Comparison of ENCODE assay signal across 18 cellular contexts in genomic region chr14:61455351-61455750, GRCh38.
A peak's percentile ranks its signal among the peaks of the same experiment; 100 is the strongest.
DNase-seq lines count a peak whose midpoint lies in the region; ATAC-seq and TF ChIP-seq lines count a peak whose summit lies in the region.
"Had no signal": no experiment of that assay in that cellular context is flagged by ENCODE, and none has a peak within 500 bp of the region (broad histone marks: within the 10 kb centered on the region; RNA-seq: fewer than 3 reads in every experiment).

No MANE protein-coding gene starts in this region.

- peaks cover 52% of the 10 kb centered on the region for H3K36me3 ChIP-seq in CD8-positive, alpha-beta memory T cell (ENCODE audit: insufficient read depth, low read length)
- H3K36me3 ChIP-seq in colonic mucosa (no peaks in the 10 kb centered on the region), tibial artery (peaks cover 4 to 23% (median 8%) of the 10 kb centered on the region in 3 donors)
- H3K36me3 ChIP-seq: BE2C, breast epithelium, right atrium auricular region had no signal

- CTCF ChIA-PET in CD8-positive, alpha-beta memory T cell (lab: Charles Lee) = interaction anchor here (1.0 to 1.7 kb wide), 8 partner anchors 9 to 383 kb away, joined by 3 to 10 read pairs (median 4); no protein-coding TSS in a partner anchor

- H3K27ac Mint-ChIP-seq in activated CD4-positive, alpha-beta T cell treated with anti-CD3 and anti-CD28 coated beads, Interleukin-2, amount 10 ng/mL, durations not matched to agents 24 days and 14 days = peak overlapping the region; percentile 70
- H3K27ac Mint-ChIP-seq in CD8-positive, alpha-beta memory T cell = peak overlapping the region in 7 of 8 donors; percentile 69 to 92 (median 86)
- H3K27ac Mint-ChIP-seq in activated naive CD4-positive, alpha-beta T cell treated with anti-CD3 and anti-CD28 coated beads, Interleukin-2, amount 50 U/mL, for 72 hours = peak overlapping the region; percentile 78 to 97
- H3K27ac Mint-ChIP-seq in naive thymus-derived CD8-positive, alpha-beta T cell = peak overlapping the region; percentile 39 to 97 (median 93)
- H3K27ac Mint-ChIP-seq: naive B cell had no signal

- H3K4me3 Mint-ChIP-seq in activated CD4-positive, alpha-beta T cell treated with anti-CD3 and anti-CD28 coated beads, Interleukin-2, amount 10 ng/mL, durations not matched to agents 24 days and 14 days = peak overlapping the region; percentile 52
- peak overlapping the region in 5 of 7 donors; percentile 34 to 82 (median 52) for H3K4me3 Mint-ChIP-seq in CD8-positive, alpha-beta memory T cell
- peak overlapping the region in 9 of 10 donors; percentile 46 to 85 (median 59) for H3K4me3 Mint-ChIP-seq in naive thymus-derived CD8-positive, alpha-beta T cell
- H3K4me3 Mint-ChIP-seq: naive B cell had no signal

- intact Hi-C loops in activated CD4-positive, alpha-beta T cell treated with anti-CD3 and anti-CD28 coated beads, Interleukin-2, amount 10 ng/mL, durations not matched to agents 24 days and 14 days (cut with micrococcal nuclease) = loop anchor here (10.0 kb wide), 1 partner anchor 131 kb away; the partner anchor contains the start of gene PRKCH
- intact Hi-C loops in colonic mucosa (cut with DNase I) = loop anchor here (5.0 kb wide), 1 partner anchor 158 kb away; no protein-coding TSS in a partner anchor
- intact Hi-C loops in tibial artery (cut with DNase I; ENCODE audit: low total_unique reads) = no loop called here

- no peak for DNase-seq in activated CD4-positive, alpha-beta T cell treated with anti-CD3 and anti-CD28 coated beads, Interleukin-2, amount 10 ng/mL, durations not matched to agents 24 days and 14 days
- DNase-seq in activated CD4-positive, alpha-beta T cell treated with anti-CD3 and anti-CD28 coated beads, Interleukin-2, amount 50 U/mL, for 4 hours = no peak
- DNase-seq in CD8-positive, alpha-beta memory T cell = no peak
- DNase-seq in activated naive CD4-positive, alpha-beta T cell treated with anti-CD3 and anti-CD28 coated beads, Interleukin-2, amount 50 U/mL, for 72 hours (ENCODE audit: low spot score in 2 of 2) = no peak
- peak in 1 of 10 donors; percentile 52 for DNase-seq in naive thymus-derived CD8-positive, alpha-beta T cell
- DNase-seq in colonic mucosa (no peak), tibial artery (no peak), ACHN (no peak)
- DNase-seq: activated CD4-positive, alpha-beta T cell treated with anti-CD3 and anti-CD28 coated beads for 1 hour; BE2C; Calu3; EL; GM23248; mesendoderm; naive B cell had no signal

- no peaks in the 10 kb centered on the region for H3K9me3 ChIP-seq in CD8-positive, alpha-beta memory T cell (ENCODE audit: low read length)
- H3K9me3 ChIP-seq in colonic mucosa = no peaks in the 10 kb centered on the region
- no peaks in the 10 kb centered on the region for H3K9me3 ChIP-seq in tibial artery
- H3K9me3 ChIP-seq: A549, BE2C, breast epithelium, right atrium auricular region had no signal

- H3K27ac ChIP-seq in CD8-positive, alpha-beta memory T cell (ENCODE audit: low read depth, low read length) = no peak overlapping the region
- H3K27ac ChIP-seq in colonic mucosa (no peak overlapping the region), tibial artery (no peak overlapping the region)
- H3K27ac ChIP-seq: A549, breast epithelium, GM23248, right atrium auricular region had no signal

- H3K9me3 Mint-ChIP-seq in activated CD4-positive, alpha-beta T cell treated with anti-CD3 and anti-CD28 coated beads, Interleukin-2, amount 10 ng/mL, durations not matched to agents 24 days and 14 days = no peaks in the 10 kb centered on the region
- H3K9me3 Mint-ChIP-seq in CD8-positive, alpha-beta memory T cell = no peaks in the 10 kb centered on the region
- H3K9me3 Mint-ChIP-seq in activated naive CD4-positive, alpha-beta T cell treated with anti-CD3 and anti-CD28 coated beads, Interleukin-2, amount 50 U/mL, for 72 hours = peaks cover 0 to 3% of the 10 kb centered on the region in 2 donors
- H3K9me3 Mint-ChIP-seq in naive thymus-derived CD8-positive, alpha-beta T cell = peaks cover 0 to 7% (median 0%) of the 10 kb centered on the region in 9 donors

- H3K4me3 ChIP-seq in CD8-positive, alpha-beta memory T cell (ENCODE audit: low read length) = no peak overlapping the region
- H3K4me3 ChIP-seq in colonic mucosa (no peak overlapping the region), tibial artery (no peak overlapping the region)
- H3K4me3 ChIP-seq: A549, breast epithelium, GM23248, right atrium auricular region had no signal

- peaks cover 83% of the 10 kb centered on the region for H3K36me3 Mint-ChIP-seq in activated CD4-positive, alpha-beta T cell treated with anti-CD3 and anti-CD28 coated beads, Interleukin-2, amount 10 ng/mL, durations not matched to agents 24 days and 14 days (ENCODE audit: low read depth)
- H3K36me3 Mint-ChIP-seq in CD8-positive, alpha-beta memory T cell = peaks cover 38 to 95% (median 46%) of the 10 kb centered on the region in 3 donors
- peaks cover 61 to 71% of the 10 kb centered on the region in 2 donors for H3K36me3 Mint-ChIP-seq in activated naive CD4-positive, alpha-beta T cell treated with anti-CD3 and anti-CD28 coated beads, Interleukin-2, amount 50 U/mL, for 72 hours
- peaks cover 22 to 94% (median 60%) of the 10 kb centered on the region in 3 donors for H3K36me3 Mint-ChIP-seq in naive thymus-derived CD8-positive, alpha-beta T cell
- H3K36me3 Mint-ChIP-seq: naive B cell had no signal

- in situ Hi-C loops in ACHN (cut with HindIII; ENCODE audit: low pct_ligation_motif_present, low pct_unique_long_range_greater_than_20kb, low sequenced_read_pairs) = loop anchor here (25.0 kb wide), 1 partner anchor 282 kb away; no protein-coding TSS in a partner anchor

- no peaks in the 10 kb centered on the region for H3K27me3 Mint-ChIP-seq in activated CD4-positive, alpha-beta T cell treated with anti-CD3 and anti-CD28 coated beads, Interleukin-2, amount 10 ng/mL, durations not matched to agents 24 days and 14 days
- peaks cover 0 to 7% of the 10 kb centered on the region in 2 donors for H3K27me3 Mint-ChIP-seq in CD8-positive, alpha-beta memory T cell
- no peaks in the 10 kb centered on the region for H3K27me3 Mint-ChIP-seq in naive thymus-derived CD8-positive, alpha-beta T cell
- H3K27me3 Mint-ChIP-seq: naive B cell had no signal

- POLR2A ChIA-PET in CD8-positive, alpha-beta memory T cell (lab: Charles Lee) = interaction anchor here (0.7 kb wide), 1 partner anchor 22 kb away, joined by 3 read pairs; no protein-coding TSS in a partner anchor
- POLR2A ChIA-PET in naive thymus-derived CD8-positive, alpha-beta T cell (lab: Charles Lee) = interaction anchor here (0.7 to 1.3 kb wide), 4 partner anchors 20 to 108 kb away, joined by 3 to 5 read pairs (median 4); no protein-coding TSS in a partner anchor

- H3K4me1 ChIP-seq in CD8-positive, alpha-beta memory T cell (ENCODE audit: insufficient read depth, low read length) = peaks cover 69% of the 10 kb centered on the region
- H3K4me1 ChIP-seq in colonic mucosa = no peaks in the 10 kb centered on the region
- no peaks in the 10 kb centered on the region for H3K4me1 ChIP-seq in tibial artery
- H3K4me1 ChIP-seq: A549, BE2C, breast epithelium, right atrium auricular region had no signal

- no peaks in the 10 kb centered on the region for H3K27me3 ChIP-seq in CD8-positive, alpha-beta memory T cell (ENCODE audit: insufficient read depth, low read length, poor library complexity, severe bottlenecking)
- H3K27me3 ChIP-seq in colonic mucosa (no peaks in the 10 kb centered on the region), tibial artery (no peaks in the 10 kb centered on the region)
- H3K27me3 ChIP-seq: BE2C, breast epithelium, right atrium auricular region had no signal

- H3K9ac ChIP-seq in colonic mucosa (ENCODE audit: low read depth in 2 of 2, low read length in 2 of 2) = no peak overlapping the region
- H3K9ac ChIP-seq: GM23248 had no signal

- no peak for ATAC-seq in activated naive CD4-positive, alpha-beta T cell treated with anti-CD3 and anti-CD28 coated beads, Interleukin-2, amount 50 U/mL, for 72 hours
- ATAC-seq in naive thymus-derived CD8-positive, alpha-beta T cell = no peak
- ATAC-seq: A549 had no signal

- TF ChIP-seq CTCF in colonic mucosa (IDR thresholded peaks at IDR 0.05) = no peak
- TF ChIP-seq CTCF in tibial artery (IDR thresholded peaks at IDR 0.05) = no peak

- H3K4me1 Mint-ChIP-seq in activated CD4-positive, alpha-beta T cell treated with anti-CD3 and anti-CD28 coated beads, Interleukin-2, amount 10 ng/mL, durations not matched to agents 24 days and 14 days = peaks cover 76% of the 10 kb centered on the region
- H3K4me1 Mint-ChIP-seq in CD8-positive, alpha-beta memory T cell = peaks cover 82 to 93% (median 87%) of the 10 kb centered on the region in 3 donors
- peaks cover 51 to 91% (median 83%) of the 10 kb centered on the region in 4 donors for H3K4me1 Mint-ChIP-seq in naive thymus-derived CD8-positive, alpha-beta T cell
